In the genomic region with DNA sequence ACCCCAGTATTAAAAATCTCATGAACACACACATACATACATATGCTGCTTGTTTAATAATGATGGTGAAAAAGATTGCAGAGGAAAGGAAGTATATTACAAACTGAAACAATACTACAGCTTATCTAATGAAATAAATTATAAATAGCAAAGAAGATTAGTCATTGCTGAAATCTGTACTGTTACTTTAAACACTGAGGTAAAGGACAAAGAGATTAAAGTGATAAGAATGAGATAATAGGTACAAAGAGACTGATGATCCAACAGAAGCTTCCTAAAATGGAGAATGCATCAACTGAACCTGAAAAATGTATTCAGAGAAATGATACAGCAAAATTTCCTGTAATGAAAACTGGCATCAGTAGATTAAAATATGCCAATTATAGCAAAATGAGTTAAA, we compare ENCODE assay signal across 19 cellular contexts.
DNase-seq lines count a peak whose midpoint lies in the region; ATAC-seq, FAIRE-seq and TF ChIP-seq lines count a peak whose summit lies in the region.
"Had no signal": no experiment of that assay in that cellular context is flagged by ENCODE, and none has a peak within 500 bp of the region (broad histone marks: within the 10 kb centered on the region; RNA-seq: fewer than 3 reads in every experiment).

No MANE protein-coding gene starts in this region.

- no peaks in the 10 kb centered on the region for H3K36me3 Mint-ChIP-seq in endothelial cell (ENCODE audit: low read depth, unreplicated experiment)
- H3K36me3 Mint-ChIP-seq: CD14-positive monocyte; CD4-positive, alpha-beta memory T cell had no signal

- no peaks in the 10 kb centered on the region; the same call in 1 of the 2 replicates for H3K4me1 ChIP-seq in PC-9 (replicated peaks; ENCODE audit: insufficient read depth)
- H3K4me1 ChIP-seq: A549, BLaER1, HAP-1 had no signal

- H3K36me3 ChIP-seq in PC-9 (ENCODE audit: low read depth): no peaks in the 10 kb centered on the region
- H3K36me3 ChIP-seq: BLaER1, HAP-1 had no signal

- no peak overlapping the region for H2AFZ ChIP-seq in PC-9
- H2AFZ ChIP-seq: GM23248 had no signal

- no peaks in the 10 kb centered on the region for H3K9me3 Mint-ChIP-seq in endothelial cell (ENCODE audit: unreplicated experiment)

- DNase-seq in GM12892 (ENCODE audit: insufficient read length) (no peak), PC-9 (no peak), endothelial cell (ENCODE audit: low spot score) (no peak), RWPE1 (ENCODE audit: low spot score) (no peak), putamen (ENCODE audit: low spot score) (no peak)
- DNase-seq: Calu3; CD4-positive, alpha-beta memory T cell; DMS79 treated with DMSO at 0.1 percent for 48 hours; GF-D8; GM23248 had no signal

- no peak overlapping the region for H3K4me3 Mint-ChIP-seq in endothelial cell (ENCODE audit: unreplicated experiment)
- H3K4me3 Mint-ChIP-seq: CD14-positive monocyte; CD4-positive, alpha-beta memory T cell had no signal

- POLR2A ChIA-PET in PC-9 (lab: Charles Lee; ENCODE audit: unreplicated experiment): no interaction called here
- POLR2A ChIA-PET in RWPE1 (lab: Yijun Ruan, JAX; ENCODE audit: low non-redundant PET): no interaction called here

- no peak overlapping the region for H3K27ac Mint-ChIP-seq in endothelial cell (ENCODE audit: unreplicated experiment)
- H3K27ac Mint-ChIP-seq: CD14-positive monocyte; CD4-positive, alpha-beta memory T cell had no signal

- no TSS peak for BruUV-seq in PC-9 (replicated peaks; lab: Mats Ljungman, UMichigan)

- intact Hi-C loops in PC-9 (cut with micrococcal nuclease; ENCODE audit: unreplicated experiment): no loop called here

- H3K9me3 ChIP-seq in PC-9 (ENCODE audit: insufficient read depth, low read depth): 0 out of 2 replicates have a peak, but pooled peaks cover 4% of the 10 kb centered on the region
- H3K9me3 ChIP-seq: A549, BLaER1, HAP-1 had no signal

- H3K4me3 ChIP-seq in PC-9: no peak overlapping the region
- H3K4me3 ChIP-seq: A549, BLaER1, GM12878, GM23248, HAP-1 had no signal

- TF ChIP-seq POLR2A in GM12892 (IDR thresholded peaks at IDR 0.05; ENCODE audit: low read depth, low read length): no peak

- peak; percentile 9 for FAIRE-seq in GM12892 (lab: Jason Lieb, UNC)
- FAIRE-seq: A549, GM12878, GM18507 had no signal

- H3K4me2 ChIP-seq in PC-9: 0 out of 2 replicates have a peak overlapping the region, but pooled peaks have one; percentile 15
- H3K4me2 ChIP-seq: A549, BLaER1 had no signal

- ATAC-seq in HG03565 (IDR thresholded peaks at IDR 0.05; ENCODE audit: unreplicated experiment): peak; percentile 74
- ATAC-seq in HG03139 (IDR thresholded peaks at IDR 0.05; ENCODE audit: unreplicated experiment): no peak
- ATAC-seq: A549, GM12878 had no signal

- H4K20me1 ChIP-seq in PC-9 (ENCODE audit: insufficient read depth): no peaks in the 10 kb centered on the region
- H4K20me1 ChIP-seq: BLaER1 had no signal

- no peaks in the 10 kb centered on the region for H3K79me2 ChIP-seq in PC-9 (ENCODE audit: low read depth)

- no peaks in the 10 kb centered on the region for H3K27me3 ChIP-seq in PC-9 (ENCODE audit: insufficient read depth, low read depth)
- H3K27me3 ChIP-seq: BLaER1 had no signal

- peaks cover 6% of the 10 kb centered on the region for H3K9me2 ChIP-seq in PC-9 (ENCODE audit: insufficient read depth)

- no peaks in the 10 kb centered on the region for H3F3A ChIP-seq in PC-9 (ENCODE audit: insufficient read depth, low read depth)

- CTCF ChIA-PET in PC-9 (lab: Charles Lee) (no interaction called here), RWPE1 (lab: Yijun Ruan, JAX) (no interaction called here)

- H3K27ac ChIP-seq in PC-9: no peak overlapping the region
- H3K27ac ChIP-seq in RWPE1: no peak overlapping the region
- H3K27ac ChIP-seq: A549, BLaER1, GM23248, HL-60 had no signal

- H3K4me1 Mint-ChIP-seq in endothelial cell (ENCODE audit: unreplicated experiment): no peaks in the 10 kb centered on the region
- H3K4me1 Mint-ChIP-seq: CD14-positive monocyte; CD4-positive, alpha-beta memory T cell had no signal

- H3K27me3 Mint-ChIP-seq in endothelial cell (ENCODE audit: unreplicated experiment): no peaks in the 10 kb centered on the region
- H3K27me3 Mint-ChIP-seq: CD4-positive, alpha-beta memory T cell had no signal

- TF ChIP-seq CTCF in PC-9 (conservative IDR thresholded peaks at IDR 0.05) (no peak), endothelial cell (IDR thresholded peaks at IDR 0.05; ENCODE audit: unreplicated experiment) (no peak), RWPE1 (conservative IDR thresholded peaks at IDR 0.05; ENCODE audit: low read depth) (no peak)
